Comparison of ENCODE assay signal across 25 cellular contexts in the genomic region with DNA sequence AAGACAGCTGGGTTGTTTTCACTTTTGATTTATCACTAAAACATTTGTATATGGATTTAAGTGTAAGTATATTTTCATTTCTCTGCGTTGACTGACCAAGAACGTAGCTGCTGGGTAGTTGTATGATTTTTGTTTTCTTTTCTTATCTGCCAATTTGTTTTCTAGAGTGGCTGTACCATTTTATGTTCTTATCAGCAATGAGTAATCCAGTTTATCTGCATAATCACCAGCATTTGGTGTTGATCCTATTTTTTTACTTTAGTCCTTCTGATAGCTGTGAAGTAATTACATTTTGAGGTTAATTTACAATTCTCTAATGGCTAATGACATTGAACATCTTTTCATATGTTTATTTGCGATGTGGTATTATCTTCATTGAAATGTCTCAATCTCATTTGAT.
A peak's percentile ranks its signal among the peaks of the same experiment; 100 is the strongest.
DNase-seq lines count a peak whose midpoint lies in the region; ATAC-seq, FAIRE-seq and TF ChIP-seq lines count a peak whose summit lies in the region.
"Had no signal": no experiment of that assay in that cellular context is flagged by ENCODE, and none has a peak within 500 bp of the region (broad histone marks: within the 10 kb centered on the region; RNA-seq: fewer than 3 reads in every experiment).

No MANE protein-coding gene starts in this region.

- 36% methylated on average over 3 of the region's 3 CpGs for WGBS in SK-N-SH (ENCODE audit: low lambda C conversion rate)

- DNase-seq in SK-N-SH (no peak), NCI-H82 (lab: John Stamatoyannopoulos, UW) (peak; percentile 41), endothelial cell of umbilical vein (ENCODE audit: low read depth, low spot score) (peak; percentile 19), SKM-1 (lab: John Stamatoyannopoulos, UW; ENCODE audit: unreplicated experiment) (no peak), SJCRH30 (no peak), NCI-H1417 (lab: John Stamatoyannopoulos, UW) (no peak)
- DNase-seq: ACHN; AML-193; BE2C; CD4-positive, alpha-beta T cell; CD8-positive, alpha-beta memory T cell; DMS53; DMS79 treated with DMSO at 0.1 percent for 48 hours; GF-D8; GOT3 had no signal

- H3K4me3 ChIP-seq in SK-N-SH (ENCODE audit: low read depth in 2 of 2, low read length in 1 of 2) (no peak overlapping the region), endothelial cell of umbilical vein (replicated peaks in 1 of 3; ENCODE audit: insufficient read depth in 1 of 3, low read depth in 1 of 3, low read length in 3 of 3) (no peak overlapping the region), SJCRH30 (no peak overlapping the region)
- H3K4me3 ChIP-seq: A549; BLaER1 treated with 17β-estradiol and CSF1 and Interleukin-3, amounts not matched to agents 10 nM and 100 nM; HAP-1 had no signal

- H3K27ac ChIP-seq in SK-N-SH (ENCODE audit: low read depth in 2 of 2, low read length in 1 of 2) (no peak overlapping the region), endothelial cell of umbilical vein (ENCODE audit: insufficient read depth, low read depth, low read length) (no peak overlapping the region), SJCRH30 (no peak overlapping the region)
- H3K27ac ChIP-seq: 22Rv1; A549; BLaER1 treated with 17β-estradiol and CSF1 and Interleukin-3, amounts not matched to agents 10 nM and 100 nM had no signal

- no peak for TF ChIP-seq RAD21 in SK-N-SH (IDR thresholded peaks at IDR 0.05; ENCODE audit: low read length)

- no peak for FAIRE-seq in endothelial cell of umbilical vein (lab: Jason Lieb, UNC)
- FAIRE-seq: A549, GM12891, GM18507, GM19239, H54 had no signal

- H3K79me2 ChIP-seq in SK-N-SH (ENCODE audit: insufficient read depth) (no peaks in the 10 kb centered on the region; the same call in 1 of the 2 replicates), endothelial cell of umbilical vein (ENCODE audit: control insufficient read depth, insufficient read depth, low read length) (no peaks in the 10 kb centered on the region)

- BruUV-seq in endothelial cell of umbilical vein (replicated peaks; lab: Mats Ljungman, UMichigan): no TSS peak

- H2AFZ ChIP-seq in SK-N-SH (ENCODE audit: low read depth) (no peak overlapping the region), endothelial cell of umbilical vein (ENCODE audit: low read depth, low read length) (no peak overlapping the region)

- dilution Hi-C loops in endothelial cell of umbilical vein (cut with MboI; ENCODE audit: extremely low pct_ligation_motif_present, low sequenced_read_pairs): no loop called here

- H3K4me1 ChIP-seq in SK-N-SH (ENCODE audit: control insufficient read depth in 1 of 2, insufficient read depth in 2 of 2, low read depth in 1 of 2, low read length in 1 of 2) (no peaks in the 10 kb centered on the region), endothelial cell of umbilical vein (ENCODE audit: control insufficient read depth, extremely low read depth, insufficient read depth, low read length) (peaks cover 3% of the 10 kb centered on the region), SJCRH30 (no peaks in the 10 kb centered on the region)
- H3K4me1 ChIP-seq: A549; BE2C; BLaER1 treated with 17β-estradiol and CSF1 and Interleukin-3, amounts not matched to agents 10 nM and 100 nM; HAP-1 had no signal

- ATAC-seq in SK-N-SH treated with all-trans-retinoic acid at 6 μM for 48 hours: no peak
- no peak for ATAC-seq in HG03469 (IDR thresholded peaks at IDR 0.05; ENCODE audit: unreplicated experiment)
- ATAC-seq: A549 had no signal

- H3K9ac ChIP-seq in SK-N-SH (no peak overlapping the region), endothelial cell of umbilical vein (replicated peaks; ENCODE audit: extremely low read depth, insufficient read depth, low read length) (no peak overlapping the region)
- H3K9ac ChIP-seq: BLaER1 treated with 17β-estradiol and CSF1 and Interleukin-3, amounts not matched to agents 10 nM and 100 nM had no signal

- no peaks in the 10 kb centered on the region; the same call in 1 of the 2 replicates for H3K9me2 ChIP-seq in SK-N-SH

- H3F3A ChIP-seq in SK-N-SH (replicated peaks; ENCODE audit: insufficient read depth): no peaks in the 10 kb centered on the region

- TF ChIP-seq POLR2A in endothelial cell of umbilical vein (IDR thresholded peaks at IDR 0.05; ENCODE audit: low read depth, low read length): no peak

- H3K9me1 ChIP-seq in endothelial cell of umbilical vein (replicated peaks; ENCODE audit: control insufficient read depth, extremely low read depth, insufficient read depth, low read length): no peaks in the 10 kb centered on the region

- TF ChIP-seq EP300 in SK-N-SH (IDR thresholded peaks at IDR 0.05; ENCODE audit: borderline replicate concordance in 1 of 2, low read depth in 1 of 2, low read length in 1 of 2): no peak

- intact Hi-C loops in endothelial cell of umbilical vein (cut with micrococcal nuclease): no loop called here

- H3K9me3 ChIP-seq in SK-N-SH: 0 out of 2 replicates have a peak, but pooled peaks cover 3% of the 10 kb centered on the region
- no peaks in the 10 kb centered on the region for H3K9me3 ChIP-seq in endothelial cell of umbilical vein (replicated peaks; ENCODE audit: control insufficient read depth, insufficient read depth, low read length)
- no peaks in the 10 kb centered on the region for H3K9me3 ChIP-seq in SJCRH30 (replicated peaks)
- H3K9me3 ChIP-seq: A549; BE2C; BLaER1 treated with 17β-estradiol and CSF1 and Interleukin-3, amounts not matched to agents 10 nM and 100 nM; HAP-1 had no signal

- POLR2A ChIA-PET in SK-N-SH (lab: Yijun Ruan, JAX) (no interaction called here), endothelial cell of umbilical vein (lab: Charles Lee) (no interaction called here)

- H3K4me2 ChIP-seq in SK-N-SH: no peak overlapping the region
- H3K4me2 ChIP-seq in endothelial cell of umbilical vein (ENCODE audit: insufficient read depth, low read length): no peak overlapping the region
- H3K4me2 ChIP-seq: A549; BLaER1 treated with 17β-estradiol and CSF1 and Interleukin-3, amounts not matched to agents 10 nM and 100 nM had no signal

- no peaks in the 10 kb centered on the region for H3K36me3 ChIP-seq in SK-N-SH (replicated peaks in 1 of 2; ENCODE audit: control insufficient read depth in 1 of 2, insufficient read depth in 2 of 2, low read length in 1 of 2)
- H3K36me3 ChIP-seq in endothelial cell of umbilical vein (ENCODE audit: control insufficient read depth in 2 of 2, extremely low read depth in 1 of 2, insufficient read depth in 2 of 2, low read length in 2 of 2): no peaks in the 10 kb centered on the region
- no peaks in the 10 kb centered on the region for H3K36me3 ChIP-seq in SJCRH30
- H3K36me3 ChIP-seq: BE2C; BLaER1 treated with 17β-estradiol and CSF1 and Interleukin-3, amounts not matched to agents 10 nM and 100 nM; HAP-1 had no signal

- H3K27me3 ChIP-seq in SK-N-SH (ENCODE audit: insufficient read depth): no peaks in the 10 kb centered on the region
- no peaks in the 10 kb centered on the region for H3K27me3 ChIP-seq in endothelial cell of umbilical vein (ENCODE audit: control insufficient read depth in 2 of 2, insufficient read depth in 2 of 2, low read length in 2 of 2)
- H3K27me3 ChIP-seq in SJCRH30: no peaks in the 10 kb centered on the region
- H3K27me3 ChIP-seq: BE2C; BLaER1 treated with 17β-estradiol and CSF1 and Interleukin-3, amounts not matched to agents 10 nM and 100 nM had no signal

- no peak for TF ChIP-seq CTCF in SK-N-SH (IDR thresholded peaks at IDR 0.05)
- TF ChIP-seq CTCF in endothelial cell of umbilical vein (IDR thresholded peaks at IDR 0.05; ENCODE audit: extremely low read depth in 1 of 2, insufficient read depth in 1 of 2, low read depth in 1 of 2, low read length in 2 of 2): no peak

- CTCF ChIA-PET in SK-N-SH (lab: Yijun Ruan, JAX) (no interaction called here), endothelial cell of umbilical vein (lab: Charles Lee) (no interaction called here)

- H4K20me1 ChIP-seq in SK-N-SH (ENCODE audit: insufficient read depth) (no peaks in the 10 kb centered on the region), endothelial cell of umbilical vein (replicated peaks; ENCODE audit: control insufficient read depth, extremely low read depth, insufficient read depth, low read length) (no peaks in the 10 kb centered on the region)
- H4K20me1 ChIP-seq: BLaER1 treated with 17β-estradiol and CSF1 and Interleukin-3, amounts not matched to agents 10 nM and 100 nM had no signal

TF ChIP-seq in SK-N-SH, 30 proteins besides CTCF, POLR2A, EP300 and RAD21:
- TF ChIP-seq, protein P1, sequence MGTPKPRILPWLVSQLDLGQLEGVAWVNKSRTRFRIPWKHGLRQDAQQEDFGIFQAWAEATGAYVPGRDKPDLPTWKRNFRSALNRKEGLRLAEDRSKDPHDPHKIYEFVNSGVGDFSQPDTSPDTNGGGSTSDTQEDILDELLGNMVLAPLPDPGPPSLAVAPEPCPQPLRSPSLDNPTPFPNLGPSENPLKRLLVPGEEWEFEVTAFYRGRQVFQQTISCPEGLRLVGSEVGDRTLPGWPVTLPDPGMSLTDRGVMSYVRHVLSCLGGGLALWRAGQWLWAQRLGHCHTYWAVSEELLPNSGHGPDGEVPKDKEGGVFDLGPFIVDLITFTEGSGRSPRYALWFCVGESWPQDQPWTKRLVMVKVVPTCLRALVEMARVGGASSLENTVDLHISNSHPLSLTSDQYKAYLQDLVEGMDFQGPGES (IDR thresholded peaks at IDR 0.05; ENCODE audit: low read depth, low read length): no peak
- peak; percentile 59 for TF ChIP-seq GATA2 (CRISPR knock-in tag; IDR thresholded peaks at IDR 0.05)

TF ChIP-seq in SK-N-SH treated with all-trans-retinoic acid at 6 μM for 48 hours, 23 proteins besides CTCF, POLR2A, EP300 and RAD21 (continues in another document):
- TF ChIP-seq ZFP3 (CRISPR knock-in tag; IDR thresholded peaks at IDR 0.05): no peak
- TF ChIP-seq ISL1 (CRISPR knock-in tag; IDR thresholded peaks at IDR 0.05): no peak
- no peak for TF ChIP-seq OSR1 (CRISPR knock-in tag; IDR thresholded peaks at IDR 0.05)
- no peak for TF ChIP-seq BACH2 (CRISPR knock-in tag; IDR thresholded peaks at IDR 0.05; ENCODE audit: borderline replicate concordance)
- TF ChIP-seq ZC3H10 (CRISPR knock-in tag; IDR thresholded peaks at IDR 0.05): no peak
- no peak for TF ChIP-seq ZNF8 (CRISPR knock-in tag; IDR thresholded peaks at IDR 0.05)
- no peak for TF ChIP-seq TOX (CRISPR knock-in tag; IDR thresholded peaks at IDR 0.05; ENCODE audit: borderline replicate concordance)

TF ChIP-seq in endothelial cell of umbilical vein, 7 proteins besides CTCF, POLR2A, EP300 and RAD21:
- TF ChIP-seq GATA2 (IDR thresholded peaks at IDR 0.05; ENCODE audit: insufficient read depth, insufficient read length, low read depth, low read length) (peak; percentile 65), EZH2 (IDR thresholded peaks at IDR 0.05; ENCODE audit: borderline replicate concordance, low read depth, low read length, severe bottlenecking) (no peak)

Comparison
In these comparisons a context has a peak if more than half of its experiments do, and no peak if none do; other contexts are left out.
1. DNase-seq: peak in NCI-H82 (single experiment) and endothelial cell of umbilical vein (single experiment); none in SK-N-SH (single experiment), SKM-1 (single experiment), SJCRH30 (0 of 2) and NCI-H1417 (0 of 3).